ENCODE assay signal across 1 cellular context in the genomic region with DNA sequence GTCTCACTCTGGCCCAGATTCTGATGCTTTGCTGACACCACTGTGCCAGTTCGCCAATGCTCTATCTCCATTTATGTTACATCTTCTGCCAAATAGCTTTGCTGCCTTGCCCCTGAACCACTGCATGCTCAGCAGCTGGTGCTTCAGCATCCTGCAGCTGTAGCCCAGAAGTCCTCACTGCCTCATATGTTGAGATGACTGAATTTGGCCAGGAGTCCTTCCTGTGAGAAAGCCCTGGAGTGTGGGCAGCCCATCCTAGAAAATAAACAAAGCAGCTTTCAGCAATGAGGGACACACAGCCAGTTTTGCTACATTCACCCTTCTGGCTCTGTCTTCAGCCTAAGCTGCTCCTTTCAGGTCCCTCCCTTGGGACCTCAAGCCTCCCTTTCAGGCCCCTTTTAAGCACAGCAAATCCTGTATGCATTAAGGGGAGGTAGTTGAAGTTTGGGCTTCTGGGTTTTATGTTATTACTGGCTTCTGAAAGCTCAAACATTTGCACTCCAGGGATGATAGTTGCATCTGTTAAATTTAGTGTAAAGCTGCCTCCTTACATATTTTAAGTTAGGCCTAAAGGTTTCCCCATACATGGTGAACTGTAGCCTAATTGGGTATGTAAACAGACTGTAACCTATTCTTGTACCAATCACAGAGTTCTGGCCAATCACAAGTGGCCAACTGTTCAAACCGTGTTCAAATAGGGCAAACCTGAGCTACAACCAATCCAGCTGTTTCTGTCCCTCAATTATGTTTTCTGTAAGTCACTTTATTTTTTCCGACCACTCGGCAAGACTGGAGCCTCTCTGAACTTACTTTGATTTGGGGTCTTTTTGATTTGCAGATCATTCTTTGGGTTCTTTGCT.
TF ChIP-seq lines count a peak whose summit lies in the region.

No MANE protein-coding gene starts in this region.

TF ChIP-seq in H1, 55 proteins besides CTCF, POLR2A, EP300 and RAD21:
- no peak for TF ChIP-seq RBBP5 (IDR thresholded peaks at IDR 0.05; ENCODE audit: borderline replicate concordance, low read depth, low read length)
- TF ChIP-seq KDM1A (IDR thresholded peaks at IDR 0.05; ENCODE audit: borderline replicate concordance, low read length): no peak
- TF ChIP-seq CHD1 (IDR thresholded peaks at IDR 0.05; ENCODE audit: low read depth, low read length): no peak
- TF ChIP-seq ASH2L (IDR thresholded peaks at IDR 0.05; ENCODE audit: low read length): no peak
- no peak for TF ChIP-seq HDAC2 (IDR thresholded peaks at IDR 0.05; ENCODE audit: borderline replicate concordance in 1 of 2, low read depth in 2 of 2, low read length in 2 of 2)
- no peak for TF ChIP-seq NANOG (IDR thresholded peaks at IDR 0.05; ENCODE audit: insufficient read depth, low read depth, low read length, poor library complexity, severe bottlenecking)
- no peak for TF ChIP-seq CBX8 (IDR thresholded peaks at IDR 0.05; ENCODE audit: borderline replicate concordance, low read depth, low read length)
- no peak for TF ChIP-seq CEBPB (IDR thresholded peaks at IDR 0.05; ENCODE audit: low read depth, low read length)
- no peak for TF ChIP-seq BCL11A (IDR thresholded peaks at IDR 0.05; ENCODE audit: low read depth in 2 of 2, low read length in 2 of 2)
- TF ChIP-seq SP1 (IDR thresholded peaks at IDR 0.05; ENCODE audit: low read depth, low read length): no peak
- no peak for TF ChIP-seq SRF (IDR thresholded peaks at IDR 0.05; ENCODE audit: low read depth, low read length)
- no peak for TF ChIP-seq HDAC6 (IDR thresholded peaks at IDR 0.05; ENCODE audit: low read depth, low read length)
